ENCODE assay signal across 20 cellular contexts in genomic region chr13:113735750-113736149, GRCh38. TPM values are rescaled to one million over a fixed set of nuclear protein-coding genes. Genes with fewer than 3 reads are reported as not detected.
"Had no signal": no experiment of that assay in that cellular context is flagged by ENCODE, and none has a peak within 500 bp of the region (broad histone marks: within the 10 kb centered on the region; RNA-seq: fewer than 3 reads in every experiment).

No MANE protein-coding gene starts in this region.

- H3K27me3 ChIP-seq: colonic mucosa, ovary, testis, vagina had no signal

- H3K36me3 ChIP-seq: colonic mucosa, esophagus squamous epithelium, gastroesophageal sphincter, ovary, tibial nerve, upper lobe of right lung, vagina had no signal

- ATAC-seq: gastroesophageal sphincter; naive thymus-derived CD8-positive, alpha-beta T cell; right cardiac atrium; upper lobe of right lung had no signal

- H3K4me3 ChIP-seq: colonic mucosa, esophagus squamous epithelium, gastroesophageal sphincter, mucosa of descending colon, ovary, testis, tibial nerve, upper lobe of right lung, vagina had no signal

- H3K9me3 ChIP-seq: colonic mucosa, esophagus squamous epithelium, gastroesophageal sphincter, mucosa of descending colon, ovary, testis, tibial nerve, upper lobe of right lung, vagina had no signal

- H3K36me3 Mint-ChIP-seq: immature natural killer cell; naive thymus-derived CD8-positive, alpha-beta T cell had no signal

- H3K27ac ChIP-seq: colonic mucosa, esophagus squamous epithelium, gastroesophageal sphincter, ovary, testis, tibial nerve, upper lobe of right lung, vagina had no signal

- H3K4me3 Mint-ChIP-seq: immature natural killer cell; naive thymus-derived CD8-positive, alpha-beta T cell; stimulated activated naive CD8-positive, alpha-beta T cell treated with anti-CD3 and anti-CD28 coated beads, Interleukin-15, Interleukin-2, amounts not matched to agents 100 ng/mL and 50 ng/mL, for 24 hours had no signal

- H3K9me3 Mint-ChIP-seq: immature natural killer cell; naive thymus-derived CD8-positive, alpha-beta T cell; stimulated activated naive CD8-positive, alpha-beta T cell treated with anti-CD3 and anti-CD28 coated beads, Interleukin-15, Interleukin-2, amounts not matched to agents 100 ng/mL and 50 ng/mL, for 24 hours had no signal

- DNase-seq: dermis blood vessel endothelial cell; esophagus squamous epithelium; foreskin fibroblast; glutamatergic neuron; immature natural killer cell; naive thymus-derived CD8-positive, alpha-beta T cell; nucleus accumbens; ovary; stimulated activated CD4-positive, alpha-beta T cell treated with anti-CD3 and anti-CD28 coated beads, Interleukin-2, amount 100 ng/mL, for 48 hours; testis had no signal

- H3K27ac Mint-ChIP-seq: immature natural killer cell; progenitor cell of endocrine pancreas; stimulated activated naive CD8-positive, alpha-beta T cell treated with anti-CD3 and anti-CD28 coated beads, Interleukin-15, Interleukin-2, amounts not matched to agents 100 ng/mL and 50 ng/mL, for 24 hours had no signal

- H3K4me1 ChIP-seq: colonic mucosa, esophagus squamous epithelium, gastroesophageal sphincter, testis, tibial nerve, upper lobe of right lung, vagina had no signal

RNA-seq across cellular contexts. Expression of gene TMEM255B, which starts 23.3 kb away (rescaled TPM):
- polyA plus RNA-seq: immature natural killer cell, neural cell had no signal
